25 cellular contexts compared by ENCODE assay signal in the genomic region with DNA sequence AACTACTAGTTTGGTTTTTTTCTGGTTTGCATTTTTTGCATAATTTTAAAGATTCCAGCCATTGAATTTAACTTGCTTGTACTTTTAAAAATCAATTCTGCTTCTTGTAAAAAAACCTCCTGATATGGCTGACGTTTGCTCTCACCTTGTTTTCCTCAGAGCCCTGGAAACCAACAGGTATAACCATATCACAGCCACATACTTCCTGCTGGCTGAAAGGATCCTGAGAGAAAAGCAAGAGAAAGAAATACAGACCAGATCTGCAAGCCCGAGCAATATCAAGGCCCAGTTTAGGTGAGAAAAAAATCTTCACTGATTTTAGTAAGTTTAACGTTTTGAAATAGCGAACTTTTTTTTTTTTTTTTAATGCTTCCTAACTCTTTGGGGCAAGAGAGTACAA. TPM values are rescaled to one million over a fixed set of nuclear protein-coding genes. Genes with fewer than 3 reads are reported as not detected.
DNase-seq lines count a peak whose midpoint lies in the region; ATAC-seq and TF ChIP-seq lines count a peak whose summit lies in the region.
"Had no signal": no experiment of that assay in that cellular context is flagged by ENCODE, and none has a peak within 500 bp of the region (broad histone marks: within the 10 kb centered on the region; RNA-seq: fewer than 3 reads in every experiment).

No MANE protein-coding gene starts in this region.

- peak overlapping the region; percentile 26 for H3K27ac Mint-ChIP-seq in T-helper 1 cell treated with Interleukin-12 subunit alpha and Interleukin-12 subunit beta and Interleukin-4 antibody, amounts not matched to agents 30 μg/mL and 1 μg/mL, for 36 hours
- peak overlapping the region; percentile 82 for H3K27ac Mint-ChIP-seq in activated naive CD8-positive, alpha-beta T cell treated with anti-CD3 and anti-CD28 coated beads for 36 hours
- H3K27ac Mint-ChIP-seq in naive thymus-derived CD8-positive, alpha-beta T cell = peak overlapping the region; percentile 93 to 99 (median 96)

- WGBS in ovary, 3 donors = 46 to 59% (median 52%) methylated on average over 4 of the region's 4 CpGs

- H3K27ac ChIP-seq in HUES6 (ENCODE audit: low read depth, low read length) (peak overlapping the region; percentile 42; the same call in 1 of the 2 replicates), ovary (peak overlapping the region in 1 of 2 donors; percentile 60)
- H3K27ac ChIP-seq: 22Rv1, hepatocyte, tibial nerve had no signal

- POLR2A ChIA-PET in naive thymus-derived CD8-positive, alpha-beta T cell (lab: Charles Lee) = interaction anchor here (0.7 to 10.8 kb wide), 5 partner anchors 9 to 182 kb away, joined by 3 to 127 read pairs (median 3); no protein-coding TSS in a partner anchor

- no peak for TF ChIP-seq EP300 in ovary (IDR thresholded peaks at IDR 0.05)

- no peak for TF ChIP-seq CTCF in ovary (IDR thresholded peaks at IDR 0.05)

- peaks cover 75% of the 10 kb centered on the region for H3K36me3 Mint-ChIP-seq in T-helper 1 cell treated with Interleukin-12 subunit alpha and Interleukin-12 subunit beta and Interleukin-4 antibody, amounts not matched to agents 30 μg/mL and 1 μg/mL, for 36 hours (ENCODE audit: low read depth)
- H3K36me3 Mint-ChIP-seq in activated naive CD8-positive, alpha-beta T cell treated with anti-CD3 and anti-CD28 coated beads for 36 hours = peaks cover 88% of the 10 kb centered on the region
- H3K36me3 Mint-ChIP-seq in naive thymus-derived CD8-positive, alpha-beta T cell = peaks cover 26 to 94% (median 78%) of the 10 kb centered on the region in 3 donors

- intact Hi-C loops in ovary (cut with DNase I) = no loop called here

- no peaks in the 10 kb centered on the region for H3K27me3 ChIP-seq in HUES6 (ENCODE audit: control insufficient read depth, insufficient read depth, low read length)
- H3K27me3 ChIP-seq in ovary = no peaks in the 10 kb centered on the region
- H3K27me3 ChIP-seq: hepatocyte, MG63, neutrophil, tibial nerve had no signal

- peaks cover 8% of the 10 kb centered on the region for H3K9me3 ChIP-seq in HUES6 (ENCODE audit: control insufficient read depth, insufficient read depth, low read depth, low read length)
- H3K9me3 ChIP-seq in ovary = no peaks in the 10 kb centered on the region

- ATAC-seq in naive thymus-derived CD8-positive, alpha-beta T cell = peak; percentile 54 to 61
- no peak for ATAC-seq in HG03175 (IDR thresholded peaks at IDR 0.05; ENCODE audit: unreplicated experiment)

- no peak overlapping the region for H3K9ac ChIP-seq in HUES6 (ENCODE audit: low read length)

- peaks cover 54% of the 10 kb centered on the region for H3K36me3 ChIP-seq in HUES6 (ENCODE audit: control insufficient read depth, insufficient read depth, low read length)
- H3K36me3 ChIP-seq in ovary = no peaks in the 10 kb centered on the region

- no peaks in the 10 kb centered on the region for H3K27me3 Mint-ChIP-seq in T-helper 1 cell treated with Interleukin-12 subunit alpha and Interleukin-12 subunit beta and Interleukin-4 antibody, amounts not matched to agents 30 μg/mL and 1 μg/mL, for 36 hours (ENCODE audit: low read depth)
- H3K27me3 Mint-ChIP-seq in activated naive CD8-positive, alpha-beta T cell treated with anti-CD3 and anti-CD28 coated beads for 36 hours = no peaks in the 10 kb centered on the region
- H3K27me3 Mint-ChIP-seq in naive thymus-derived CD8-positive, alpha-beta T cell = no peaks in the 10 kb centered on the region
- H3K27me3 Mint-ChIP-seq: stimulated activated naive CD8-positive, alpha-beta T cell treated with anti-CD3 and anti-CD28 coated beads, Interleukin-15, Interleukin-2, amounts not matched to agents 100 ng/mL and 50 ng/mL, for 24 hours had no signal

- H3K4me1 ChIP-seq in HUES6 (ENCODE audit: control insufficient read depth, insufficient read depth, low read length) (peaks cover 7% of the 10 kb centered on the region; the same call in 1 of the 2 replicates), ovary (ENCODE audit: insufficient read depth) (peaks cover 5% of the 10 kb centered on the region)

- DNase-seq in T-helper 1 cell = no peak
- no peak for DNase-seq in activated naive CD8-positive, alpha-beta T cell treated with anti-CD3 and anti-CD28 coated beads for 36 hours
- peak in 6 of 10 donors; percentile 16 to 75 (median 52) for DNase-seq in naive thymus-derived CD8-positive, alpha-beta T cell
- DNase-seq in ovary = no peak
- DNase-seq in NCI-H2171 (lab: John Stamatoyannopoulos, UW) = no peak
- DNase-seq: activated CD4-positive, CD25-positive, alpha-beta regulatory T cell; activated effector memory CD4-positive, alpha-beta T cell treated with anti-CD3 and anti-CD28 coated beads, Interleukin-2, amount 50 U/mL, for 16 hours; aorta; caudate nucleus; foreskin melanocyte; GF-D8; H7; MG63; NCI-H1436; NCI-H526 treated with DMSO at 0.1 percent for 48 hours; retina; stimulated activated CD4-positive, alpha-beta T cell treated with anti-CD3 and anti-CD28 coated beads, Interleukin-4, amount 100 ng/mL, for 24 hours had no signal

- H3K4me3 Mint-ChIP-seq in T-helper 1 cell treated with Interleukin-12 subunit alpha and Interleukin-12 subunit beta and Interleukin-4 antibody, amounts not matched to agents 30 μg/mL and 1 μg/mL, for 36 hours = peak overlapping the region; percentile 21
- H3K4me3 Mint-ChIP-seq in activated naive CD8-positive, alpha-beta T cell treated with anti-CD3 and anti-CD28 coated beads for 36 hours = no peak overlapping the region
- peak overlapping the region; percentile 57 to 79 (median 72) for H3K4me3 Mint-ChIP-seq in naive thymus-derived CD8-positive, alpha-beta T cell
- H3K4me3 Mint-ChIP-seq: stimulated activated naive CD8-positive, alpha-beta T cell treated with anti-CD3 and anti-CD28 coated beads, Interleukin-15, Interleukin-2, amounts not matched to agents 100 ng/mL and 50 ng/mL, for 24 hours had no signal

- H3K9me3 Mint-ChIP-seq in T-helper 1 cell treated with Interleukin-12 subunit alpha and Interleukin-12 subunit beta and Interleukin-4 antibody, amounts not matched to agents 30 μg/mL and 1 μg/mL, for 36 hours = peaks cover 19% of the 10 kb centered on the region
- peaks cover 15% of the 10 kb centered on the region for H3K9me3 Mint-ChIP-seq in activated naive CD8-positive, alpha-beta T cell treated with anti-CD3 and anti-CD28 coated beads for 36 hours
- H3K9me3 Mint-ChIP-seq in naive thymus-derived CD8-positive, alpha-beta T cell = peaks cover 0 to 14% (median 9%) of the 10 kb centered on the region in 9 donors

- peaks cover 57% of the 10 kb centered on the region for H3K4me1 Mint-ChIP-seq in T-helper 1 cell treated with Interleukin-12 subunit alpha and Interleukin-12 subunit beta and Interleukin-4 antibody, amounts not matched to agents 30 μg/mL and 1 μg/mL, for 36 hours (ENCODE audit: low read depth)
- H3K4me1 Mint-ChIP-seq in activated naive CD8-positive, alpha-beta T cell treated with anti-CD3 and anti-CD28 coated beads for 36 hours = peaks cover 58% of the 10 kb centered on the region
- peaks cover 22 to 77% (median 72%) of the 10 kb centered on the region in 4 donors for H3K4me1 Mint-ChIP-seq in naive thymus-derived CD8-positive, alpha-beta T cell

- TF ChIP-seq POLR2A in ovary (IDR thresholded peaks at IDR 0.05) = no peak

- no peak overlapping the region for H3K4me3 ChIP-seq in HUES6 (ENCODE audit: low read depth, low read length)
- H3K4me3 ChIP-seq in ovary = no peak overlapping the region
- H3K4me3 ChIP-seq: hepatocyte, MG63, tibial nerve had no signal

RNA-seq across cellular contexts. Expression of a gene that starts 56.8 kb away (rescaled TPM):
- 10 to 100 TPM; 26.8 to 29.3 TPM for total RNA-seq in activated naive CD8-positive, alpha-beta T cell treated with anti-CD3 and anti-CD28 coated beads for 36 hours
- total RNA-seq in naive thymus-derived CD8-positive, alpha-beta T cell = 100 to 1,000 TPM; 206 to 225 TPM
- polyA plus RNA-seq in naive thymus-derived CD8-positive, alpha-beta T cell = 10 to 100 TPM; 71.1 to 97.5 (median 90.6) TPM
- total RNA-seq in ovary = 10 to 100 TPM; 21.8 to 52.1 (median 35.0) TPM
- 10 to 100 TPM; 19.0 to 22.0 TPM for polyA plus RNA-seq in ovary

Comparison
In these comparisons a context has a peak if more than half of its experiments do, and no peak if none do; other contexts are left out.
1. H3K27ac Mint-ChIP-seq: peak in every context shown above with its lines; median percentile 96 in naive thymus-derived CD8-positive, alpha-beta T cell; 82 in activated naive CD8-positive, alpha-beta T cell treated with anti-CD3 and anti-CD28 coated beads for 36 hours; 26 in T-helper 1 cell treated with Interleukin-12 subunit alpha and Interleukin-12 subunit beta and Interleukin-4 antibody, amounts not matched to agents 30 μg/mL and 1 μg/mL, for 36 hours.
2. DNase-seq: peak in naive thymus-derived CD8-positive, alpha-beta T cell (6 of 10); none in T-helper 1 cell (0 of 5), activated naive CD8-positive, alpha-beta T cell treated with anti-CD3 and anti-CD28 coated beads for 36 hours (single experiment), ovary (0 of 5) and NCI-H2171 (single experiment).